15 cellular contexts compared by ENCODE assay signal in genomic region chr2:218386505-218387368, GRCh38. TPM values are rescaled to one million over a fixed set of nuclear protein-coding genes. Genes with fewer than 3 reads are reported as not detected.
DNase-seq lines count a peak whose midpoint lies in the region; ATAC-seq and TF ChIP-seq lines count a peak whose summit lies in the region.
"Had no signal": no experiment of that assay in that cellular context is flagged by ENCODE, and none has a peak within 500 bp of the region (broad histone marks: within the 10 kb centered on the region; RNA-seq: fewer than 3 reads in every experiment).

No MANE protein-coding gene starts in this region.

- CTCF ChIA-PET in MCF 10A (lab: Yijun Ruan, JAX): interaction anchor here (1.6 to 2.5 kb wide), 2 partner anchors 30 to 85 kb away, joined by 5 to 8 read pairs; partner anchors contain the start of gene CATIP

- H3K9me3 ChIP-seq in breast epithelium: no peaks in the 10 kb centered on the region
- H3K9me3 ChIP-seq in duodenal mucosa (ENCODE audit: control insufficient read depth in 1 of 2, low read length in 2 of 2): no peaks in the 10 kb centered on the region
- no peaks in the 10 kb centered on the region for H3K9me3 ChIP-seq in mucosa of descending colon
- no peaks in the 10 kb centered on the region for H3K9me3 ChIP-seq in upper lobe of left lung
- no peaks in the 10 kb centered on the region for H3K9me3 ChIP-seq in HAP-1
- H3K9me3 ChIP-seq: heart right ventricle had no signal

- ATAC-seq in mucosa of descending colon (peak; percentile 6), upper lobe of left lung (ENCODE audit: low FRiP score in 2 of 2) (peak in 1 of 2 donors; percentile 75)
- ATAC-seq: stimulated activated effector memory CD8-positive, alpha-beta T cell treated with anti-CD3 and anti-CD28 coated beads, Interleukin-12 subunit alpha, Interleukin-12 subunit beta, amount 100 ng/mL, for 72 hours had no signal

- H3K36me3 Mint-ChIP-seq in MCF 10A (ENCODE audit: insufficient read depth, unreplicated experiment): no peaks in the 10 kb centered on the region
- H3K36me3 Mint-ChIP-seq in immature natural killer cell: no peaks in the 10 kb centered on the region
- H3K36me3 Mint-ChIP-seq: stimulated activated effector memory CD8-positive, alpha-beta T cell treated with anti-CD3 and anti-CD28 coated beads, Interleukin-12 subunit alpha, Interleukin-12 subunit beta, amount 100 ng/mL, for 72 hours had no signal

- H3K27ac Mint-ChIP-seq in MCF 10A (ENCODE audit: low read depth, unreplicated experiment) (no peak overlapping the region), immature natural killer cell (peak overlapping the region in 1 of 6 donors; percentile 40)
- H3K27ac Mint-ChIP-seq: stimulated activated effector memory CD8-positive, alpha-beta T cell treated with anti-CD3 and anti-CD28 coated beads, Interleukin-12 subunit alpha, Interleukin-12 subunit beta, amount 100 ng/mL, for 72 hours had no signal

- TF ChIP-seq CTCF in breast epithelium (IDR thresholded peaks at IDR 0.05) (no peak), MCF 10A (IDR thresholded peaks at IDR 0.05; ENCODE audit: unreplicated experiment) (no peak), mucosa of descending colon (IDR thresholded peaks at IDR 0.05) (no peak), upper lobe of left lung (IDR thresholded peaks at IDR 0.05) (no peak)

- no peak for TF ChIP-seq POLR2A in breast epithelium (IDR thresholded peaks at IDR 0.05)
- TF ChIP-seq POLR2A in upper lobe of left lung (IDR thresholded peaks at IDR 0.05): no peak

- no peaks in the 10 kb centered on the region for H3K4me1 ChIP-seq in breast epithelium
- no peaks in the 10 kb centered on the region for H3K4me1 ChIP-seq in duodenal mucosa (ENCODE audit: control insufficient read depth in 1 of 2, insufficient read depth in 2 of 2, low read length in 2 of 2)
- peaks cover 5% of the 10 kb centered on the region for H3K4me1 ChIP-seq in mucosa of descending colon (ENCODE audit: low read depth)
- H3K4me1 ChIP-seq in upper lobe of left lung: peaks cover 10 to 15% (median 12%) of the 10 kb centered on the region in 4 donors
- no peaks in the 10 kb centered on the region for H3K4me1 ChIP-seq in HAP-1

- no peak overlapping the region for H3K4me3 Mint-ChIP-seq in MCF 10A (ENCODE audit: unreplicated experiment)
- peak overlapping the region in 1 of 5 donors; percentile 65 for H3K4me3 Mint-ChIP-seq in immature natural killer cell
- H3K4me3 Mint-ChIP-seq: stimulated activated effector memory CD8-positive, alpha-beta T cell treated with anti-CD3 and anti-CD28 coated beads, Interleukin-12 subunit alpha, Interleukin-12 subunit beta, amount 100 ng/mL, for 72 hours had no signal

- peak overlapping the region; percentile 8 to 50 for H3K9ac ChIP-seq in duodenal mucosa (ENCODE audit: low read depth in 1 of 2, low read length in 2 of 2)

- no peak for TF ChIP-seq EP300 in upper lobe of left lung (IDR thresholded peaks at IDR 0.05)

- H3K36me3 ChIP-seq in breast epithelium (no peaks in the 10 kb centered on the region), duodenal mucosa (ENCODE audit: control insufficient read depth in 1 of 2, insufficient read depth in 2 of 2, low read length in 2 of 2) (no peaks in the 10 kb centered on the region), mucosa of descending colon (ENCODE audit: low read depth) (no peaks in the 10 kb centered on the region), upper lobe of left lung (peaks cover 0 to 4% (median 0%) of the 10 kb centered on the region in 4 donors), HAP-1 (replicated peaks) (no peaks in the 10 kb centered on the region)

- BruUV-seq in MCF 10A (replicated peaks; lab: Mats Ljungman, UMichigan): no TSS peak

- H3K4me3 ChIP-seq in breast epithelium: peak overlapping the region; percentile 18 to 54 (median 38)
- peak overlapping the region; percentile 70 to 76 for H3K4me3 ChIP-seq in duodenal mucosa (ENCODE audit: low read depth in 1 of 2, low read length in 2 of 2)
- no peak overlapping the region for H3K4me3 ChIP-seq in mucosa of descending colon
- peak overlapping the region in 3 of 4 donors; percentile 37 to 56 (median 54) for H3K4me3 ChIP-seq in upper lobe of left lung
- no peak overlapping the region for H3K4me3 ChIP-seq in HAP-1

- H3K27me3 Mint-ChIP-seq in MCF 10A (ENCODE audit: insufficient read depth, unreplicated experiment) (no peaks in the 10 kb centered on the region), immature natural killer cell (ENCODE audit: low read depth in 3 of 3) (peaks cover 0 to 10% (median 2%) of the 10 kb centered on the region in 3 donors)

- H3K4me1 Mint-ChIP-seq in MCF 10A (ENCODE audit: insufficient read depth, unreplicated experiment) (peaks cover 5% of the 10 kb centered on the region), immature natural killer cell (peaks cover 19 to 25% of the 10 kb centered on the region in 2 donors)

- no peak overlapping the region for H3K27ac ChIP-seq in breast epithelium
- H3K27ac ChIP-seq in duodenal mucosa (ENCODE audit: low read depth, low read length): peak overlapping the region; percentile 47
- peak overlapping the region; percentile 49 to 88 (median 80) for H3K27ac ChIP-seq in upper lobe of left lung

- DNase-seq in breast epithelium (ENCODE audit: low spot score in 2 of 2) (no peak), MCF 10A (ENCODE audit: unreplicated experiment) (no peak), mucosa of descending colon (peak in 1 of 3 donors; percentile 46), upper lobe of left lung (no peak), immature natural killer cell (no peak), iPS-NIHi7 (ENCODE audit: extremely low spot score) (no peak), HAP-1 (ENCODE audit: low spot score in 2 of 2) (no peak)
- DNase-seq: activated CD4-positive, alpha-beta T cell treated with anti-CD3 and anti-CD28 coated beads for 48 hours; activated gamma-delta T cell; cortex of kidney had no signal

- H3K9me3 Mint-ChIP-seq in MCF 10A (ENCODE audit: unreplicated experiment) (no peaks in the 10 kb centered on the region), immature natural killer cell (no peaks in the 10 kb centered on the region)
- H3K9me3 Mint-ChIP-seq: stimulated activated effector memory CD8-positive, alpha-beta T cell treated with anti-CD3 and anti-CD28 coated beads, Interleukin-12 subunit alpha, Interleukin-12 subunit beta, amount 100 ng/mL, for 72 hours had no signal

- H3K27me3 ChIP-seq in breast epithelium: no peaks in the 10 kb centered on the region
- H3K27me3 ChIP-seq in duodenal mucosa (ENCODE audit: control insufficient read depth in 1 of 2, insufficient read depth in 2 of 2, low read length in 2 of 2): no peaks in the 10 kb centered on the region
- no peaks in the 10 kb centered on the region for H3K27me3 ChIP-seq in upper lobe of left lung
- no peaks in the 10 kb centered on the region for H3K27me3 ChIP-seq in HAP-1 (ENCODE audit: low read depth)
- H3K27me3 ChIP-seq: heart right ventricle had no signal

- in situ Hi-C loops in HAP-1 (cut with MboI; ENCODE audit: low sequenced_read_pairs): no loop called here

- WGBS in upper lobe of left lung, 2 donors: 77 to 79% methylated on average over 20 to 23 of the region's 23 CpGs

- intact Hi-C loops in breast epithelium (cut with DNase I; ENCODE audit: low total_unique reads) (no loop called here), MCF 10A (cut with micrococcal nuclease) (no loop called here), mucosa of descending colon (cut with DNase I, micrococcal nuclease) (no loop called here)

- POLR2A ChIA-PET in MCF 10A (lab: Yijun Ruan, JAX): interaction anchor here (0.6 to 1.1 kb wide), 2 partner anchors 116 to 183 kb away, joined by 3 to 5 read pairs; partner anchors contain the start of gene PNKD

RNA-seq across cellular contexts. Expression of gene SLC11A1, which starts 4.7 kb away (rescaled TPM):
- total RNA-seq in breast epithelium (10 to 100 TPM; 14.4 to 53.4 (median 17.9) TPM), MCF 10A (2022) (0.09 and 0.32 TPM in 2 replicates), mucosa of descending colon (1 to 10 TPM; 1.2 to 7.8 (median 5.3) TPM), upper lobe of left lung (1,000 to 10,000 TPM in 2 of 6 donors, 100 to 1,000 TPM in 4; 145 to 3,249 (median 371) TPM)
- polyA plus RNA-seq in immature natural killer cell: 1 to 10 TPM in 2 of 3 donors, under 1 TPM in 1; 0.66 to 1.8 (median 1.2) TPM
- polyA plus RNA-seq: AG04450, neural cell had no signal

RNA-seq across cellular contexts. Expression of gene CTDSP1, which starts 12.9 kb away (rescaled TPM):
- total RNA-seq in breast epithelium (100 to 1,000 TPM in 1 of 3 donors, 10 to 100 TPM in 2; 83.9 to 113 (median 95.9) TPM), MCF 10A (2022) (71.2 and 72.3 TPM in 2 replicates), mucosa of descending colon (100 to 1,000 TPM; 142 to 221 (median 165) TPM), upper lobe of left lung (100 to 1,000 TPM in 5 of 6 donors, 10 to 100 TPM in 1; 96.6 to 239 (median 189) TPM)
- 10 to 100 TPM; 43.7 to 78.5 (median 61.8) TPM for polyA plus RNA-seq in immature natural killer cell

RNA-seq across cellular contexts. Expression of gene CATIP, which starts 30.1 kb away (rescaled TPM):
- under 1 TPM in 1 of 3 donors, not detected in 2; 0.44 TPM for total RNA-seq in breast epithelium
- total RNA-seq in MCF 10A (2022): not detected in 2 replicates
- total RNA-seq in mucosa of descending colon: not detected
- 1 to 10 TPM in 5 of 6 donors, under 1 TPM in 1; 0.77 to 8.5 (median 4.3) TPM for total RNA-seq in upper lobe of left lung
- polyA plus RNA-seq in immature natural killer cell: under 1 TPM in 1 of 3 donors, not detected in 2; 0.08 TPM
- total RNA-seq: heart right ventricle had no signal
- polyA plus RNA-seq: AG04450, neural cell had no signal

RNA-seq across cellular contexts. Expression of gene VIL1, which starts 32.2 kb away (rescaled TPM):
- 1 to 10 TPM in 1 of 3 donors, under 1 TPM in 1, not detected in 1; under 0.01 to 2.9 TPM for total RNA-seq in breast epithelium
- total RNA-seq in MCF 10A (2022): not detected in 2 replicates
- total RNA-seq in mucosa of descending colon: 100 to 1,000 TPM; 194 to 550 (median 341) TPM
- under 1 TPM in 3 of 6 donors, not detected in 3; 0.29 to 0.76 (median 0.40) TPM for total RNA-seq in upper lobe of left lung
- polyA plus RNA-seq in immature natural killer cell: under 1 TPM in 2 of 3 donors, not detected in 1; 0.47 to 0.63 TPM
- total RNA-seq: heart right ventricle had no signal
- polyA plus RNA-seq: AG04450, neural cell had no signal

Comparison
In these comparisons a context has a peak if more than half of its experiments do, and no peak if none do; other contexts are left out.
1. H3K27ac ChIP-seq: peak in duodenal mucosa (single experiment) and upper lobe of left lung (4 of 4); none in breast epithelium (0 of 2).
2. H3K4me3 ChIP-seq: peak in breast epithelium (3 of 3), duodenal mucosa (2 of 2) and upper lobe of left lung (3 of 4); none in mucosa of descending colon (single experiment) and HAP-1 (single experiment).